ENCODE assay signal across 8 cellular contexts in genomic region chr11:123064268-123064657, GRCh38. TPM values are rescaled to one million over a fixed set of nuclear protein-coding genes. Genes with fewer than 3 reads are reported as not detected.
A peak's percentile ranks its signal among the peaks of the same experiment; 100 is the strongest.
DNase-seq lines count a peak whose midpoint lies in the region; ATAC-seq and TF ChIP-seq lines count a peak whose summit lies in the region.

No MANE protein-coding gene starts in this region.

- peak overlapping the region; percentile 99 for H3K9ac ChIP-seq in mucosa of stomach (ENCODE audit: low read length)

- H3K4me3 ChIP-seq in left ventricle myocardium inferior (peak overlapping the region; percentile 98), body of pancreas (no peak overlapping the region), mucosa of stomach (ENCODE audit: low read length) (no peak overlapping the region), uterus (peak overlapping the region in 1 of 2 donors; percentile 86)

- no peak for ATAC-seq in Right ventricle myocardium inferior
- ATAC-seq in body of pancreas = no peak
- ATAC-seq in GM18517 (IDR thresholded peaks at IDR 0.05; ENCODE audit: unreplicated experiment) = no peak

- H3K27me3 ChIP-seq in left ventricle myocardium inferior (ENCODE audit: low read depth) (no peaks in the 10 kb centered on the region), body of pancreas (no peaks in the 10 kb centered on the region), mucosa of stomach (ENCODE audit: control insufficient read depth, insufficient read depth, low read length) (no peaks in the 10 kb centered on the region), uterus (no peaks in the 10 kb centered on the region)

- H3K9me3 ChIP-seq in left ventricle myocardium inferior (replicated peaks) = no peaks in the 10 kb centered on the region
- no peaks in the 10 kb centered on the region for H3K9me3 ChIP-seq in body of pancreas
- no peaks in the 10 kb centered on the region for H3K9me3 ChIP-seq in mucosa of stomach (ENCODE audit: control insufficient read depth, low read length)
- H3K9me3 ChIP-seq in uterus = no peaks in the 10 kb centered on the region

- TF ChIP-seq CTCF in left ventricle myocardium inferior (IDR thresholded peaks at IDR 0.05; ENCODE audit: borderline replicate concordance) = no peak
- no peak for TF ChIP-seq CTCF in body of pancreas (IDR thresholded peaks at IDR 0.05)
- no peak for TF ChIP-seq CTCF in uterus (IDR thresholded peaks at IDR 0.05)

- DNase-seq in left ventricle myocardium inferior = no peak
- DNase-seq in Right ventricle myocardium inferior (ENCODE audit: missing footprints) = no peak
- DNase-seq in body of pancreas = no peak
- no peak for DNase-seq in uterus
- no peak for DNase-seq in erythroblast (lab: John Stamatoyannopoulos, UW)
- no peak for DNase-seq in hippocampal formation (lab: John Stamatoyannopoulos, UW)

- WGBS in body of pancreas, 2 donors = 10 to 36% methylated on average over 6 of the region's 6 CpGs

- peaks cover 66% of the 10 kb centered on the region for H3K4me1 ChIP-seq in left ventricle myocardium inferior
- H3K4me1 ChIP-seq in body of pancreas = peaks cover 35% of the 10 kb centered on the region
- peaks cover 10% of the 10 kb centered on the region for H3K4me1 ChIP-seq in mucosa of stomach (ENCODE audit: control insufficient read depth, insufficient read depth, low read length)
- H3K4me1 ChIP-seq in uterus = peaks cover 2 to 8% of the 10 kb centered on the region in 2 donors

- intact Hi-C loops in left ventricle myocardium inferior (cut with micrococcal nuclease) (no loop called here), Right ventricle myocardium inferior (cut with DNase I) (loop anchor here (5.0 kb wide), 1 partner anchor 38 kb away; no protein-coding TSS in a partner anchor), body of pancreas (cut with DNase I) (no loop called here), uterus (cut with DNase I; ENCODE audit: low total_unique reads) (no loop called here)

- peaks cover 21% of the 10 kb centered on the region for H3K36me3 ChIP-seq in left ventricle myocardium inferior
- H3K36me3 ChIP-seq in body of pancreas (replicated peaks in 1 of 2; ENCODE audit: insufficient read depth in 1 of 2, low read depth in 2 of 2) = peaks cover 3 to 7% of the 10 kb centered on the region in 2 donors
- H3K36me3 ChIP-seq in mucosa of stomach (ENCODE audit: control insufficient read depth, insufficient read depth, low read length) = no peaks in the 10 kb centered on the region
- no peaks in the 10 kb centered on the region for H3K36me3 ChIP-seq in uterus

- TF ChIP-seq POLR2A in body of pancreas (IDR thresholded peaks at IDR 0.05) = no peak
- TF ChIP-seq POLR2A in uterus (IDR thresholded peaks at IDR 0.05) = no peak
- TF ChIP-seq POLR2A in erythroblast (IDR thresholded peaks at IDR 0.05; ENCODE audit: low read length) = no peak

- H3K27ac ChIP-seq in left ventricle myocardium inferior (replicated peaks) = peak overlapping the region; percentile 100
- H3K27ac ChIP-seq in body of pancreas = peak overlapping the region; percentile 98 to 100 (median 99)
- H3K27ac ChIP-seq in uterus = peak overlapping the region; percentile 100

RNA-seq across cellular contexts. Expression of gene HSPA8, which starts 2.3 kb away (rescaled TPM):
- total RNA-seq in left ventricle myocardium inferior (1,405 TPM), Right ventricle myocardium inferior (1,349 TPM), body of pancreas (100 to 1,000 TPM; 423 to 660 TPM), uterus (1,000 to 10,000 TPM in 1 of 4 donors, 100 to 1,000 TPM in 3; 360 to 1,864 (median 476) TPM)
